1 cellular context compared by ENCODE assay signal in genomic region chr1:150002217-150002616, GRCh38.
TF ChIP-seq lines count a peak whose summit lies in the region.

No MANE protein-coding gene starts in this region.

TF ChIP-seq in H1, 55 proteins besides CTCF, POLR2A, EP300 and RAD21:
- TF ChIP-seq JUN (IDR thresholded peaks at IDR 0.05; ENCODE audit: low read depth, low read length) (no peak), BCL11A (IDR thresholded peaks at IDR 0.05; ENCODE audit: low read depth in 2 of 2, low read length in 2 of 2) (no peak), CHD1 (IDR thresholded peaks at IDR 0.05; ENCODE audit: low read depth, low read length) (no peak), BRCA1 (IDR thresholded peaks at IDR 0.05; ENCODE audit: low read depth, low read length) (no peak), CTBP2 (IDR thresholded peaks at IDR 0.05; ENCODE audit: borderline replicate concordance, insufficient read depth, insufficient read length, low read length) (no peak), SIX5 (IDR thresholded peaks at IDR 0.05; ENCODE audit: low read depth, low read length) (no peak), YY1 (IDR thresholded peaks at IDR 0.05; ENCODE audit: low read depth, low read length) (no peak), PHF8 (conservative IDR thresholded peaks at IDR 0.05; ENCODE audit: low read depth, low read length) (no peak), SP2 (IDR thresholded peaks at IDR 0.05; ENCODE audit: low read length) (no peak), GTF2F1 (IDR thresholded peaks at IDR 0.05; ENCODE audit: borderline replicate concordance, low read depth, low read length) (no peak), ASH2L (IDR thresholded peaks at IDR 0.05; ENCODE audit: low read length) (no peak), TBP (IDR thresholded peaks at IDR 0.05; ENCODE audit: low read depth, low read length) (no peak), NANOG (IDR thresholded peaks at IDR 0.05; ENCODE audit: insufficient read depth, low read depth, low read length, poor library complexity, severe bottlenecking) (no peak), MAX (IDR thresholded peaks at IDR 0.05) (no peak), HDAC6 (IDR thresholded peaks at IDR 0.05; ENCODE audit: low read depth, low read length) (no peak), CHD7 (IDR thresholded peaks at IDR 0.05; ENCODE audit: insufficient replicate concordance, low read length) (no peak), KDM4A (IDR thresholded peaks at IDR 0.05; ENCODE audit: low read depth, low read length, severe bottlenecking) (no peak), TAF1 (IDR thresholded peaks at IDR 0.05; ENCODE audit: low read depth, low read length) (no peak), NRF1 (IDR thresholded peaks at IDR 0.05; ENCODE audit: low read depth, low read length) (no peak)
- TF ChIP-seq, protein P1, sequence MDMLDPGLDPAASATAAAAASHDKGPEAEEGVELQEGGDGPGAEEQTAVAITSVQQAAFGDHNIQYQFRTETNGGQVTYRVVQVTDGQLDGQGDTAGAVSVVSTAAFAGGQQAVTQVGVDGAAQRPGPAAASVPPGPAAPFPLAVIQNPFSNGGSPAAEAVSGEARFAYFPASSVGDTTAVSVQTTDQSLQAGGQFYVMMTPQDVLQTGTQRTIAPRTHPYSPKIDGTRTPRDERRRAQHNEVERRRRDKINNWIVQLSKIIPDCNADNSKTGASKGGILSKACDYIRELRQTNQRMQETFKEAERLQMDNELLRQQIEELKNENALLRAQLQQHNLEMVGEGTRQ (IDR thresholded peaks at IDR 0.05; ENCODE audit: low read length): no peak
